In genomic region chr9:112532427-112532826, GRCh38 we compare ENCODE assay signal across 4 cellular contexts.
A peak's percentile ranks its signal among the peaks of the same experiment; 100 is the strongest.
TF ChIP-seq lines count a peak whose summit lies in the region.

No MANE protein-coding gene starts in this region.

TF ChIP-seq in A549, 52 proteins besides CTCF, POLR2A, EP300 and RAD21:
- TF ChIP-seq CBX8 (IDR thresholded peaks at IDR 0.05) (no peak), ZSCAN20 (CRISPR knock-in tag; IDR thresholded peaks at IDR 0.05) (no peak), PHF8 (IDR thresholded peaks at IDR 0.05; ENCODE audit: borderline replicate concordance, low read depth) (no peak), CEBPB (IDR thresholded peaks at IDR 0.05) (peak; percentile 20 to 34; a peak in 1 of 4 replicates)

TF ChIP-seq in IMR-90, 13 proteins besides CTCF, POLR2A, EP300 and RAD21:
- TF ChIP-seq SMC3 (IDR thresholded peaks at IDR 0.05; ENCODE audit: low read depth, low read length) (no peak), BHLHE40 (IDR thresholded peaks at IDR 0.05; ENCODE audit: low read depth, low read length) (no peak), CEBPB (IDR thresholded peaks at IDR 0.05; ENCODE audit: low read depth, low read length) (peak; percentile 92)

TF ChIP-seq in HepG2, 621 proteins besides CTCF, POLR2A, EP300 and RAD21:
- TF ChIP-seq CEBPB (IDR thresholded peaks at IDR 0.05; ENCODE audit: borderline replicate concordance, low read depth, low read length): peak; percentile 76
- TF ChIP-seq ZNF17 (CRISPR knock-in tag; IDR thresholded peaks at IDR 0.05): no peak
- 0 out of 2 replicates have a peak, but pooled peaks have one; percentile 8 for TF ChIP-seq CEBPG (CRISPR knock-in tag; IDR thresholded peaks at IDR 0.05)

TF ChIP-seq in HEK293T, 16 proteins besides CTCF, POLR2A, EP300 and RAD21:
- TF ChIP-seq SP1 (IDR thresholded peaks at IDR 0.05): no peak
- no peak for TF ChIP-seq FOXK2 (IDR thresholded peaks at IDR 0.05)
- TF ChIP-seq LEF1 (IDR thresholded peaks at IDR 0.05; ENCODE audit: borderline replicate concordance): no peak
- no peak for TF ChIP-seq NFRKB (IDR thresholded peaks at IDR 0.05)
- no peak for TF ChIP-seq FOXM1 (IDR thresholded peaks at IDR 0.05; ENCODE audit: borderline replicate concordance)
- TF ChIP-seq ZNF384 (IDR thresholded peaks at IDR 0.05): no peak
- TF ChIP-seq SUZ12 (IDR thresholded peaks at IDR 0.05): no peak
- no peak for TF ChIP-seq TARDBP (IDR thresholded peaks at IDR 0.05)
- no peak for TF ChIP-seq CTBP1 (IDR thresholded peaks at IDR 0.05; ENCODE audit: borderline replicate concordance)
- no peak for TF ChIP-seq ARNT (IDR thresholded peaks at IDR 0.05)
- no peak for TF ChIP-seq PKNOX1 (IDR thresholded peaks at IDR 0.05)
TF ChIP-seq in HEK293T: peak in this region for 0.
